Comparison of ENCODE assay signal across 1 cellular context in genomic region chr16:4330277-4330882, GRCh38.
TF ChIP-seq lines count a peak whose summit lies in the region.

No MANE protein-coding gene starts in this region.

TF ChIP-seq in HepG2, 621 proteins besides CTCF, POLR2A, EP300 and RAD21 (continued from another document and continues in another):
- TF ChIP-seq ARHGAP35 (CRISPR knock-in tag; IDR thresholded peaks at IDR 0.05; ENCODE audit: borderline replicate concordance) (no peak), ZSCAN12 (CRISPR knock-in tag; IDR thresholded peaks at IDR 0.05) (no peak), UBTF (CRISPR knock-in tag; IDR thresholded peaks at IDR 0.05) (0 out of 2 replicates have a peak, but pooled peaks have one; percentile 20), NFKB2 (CRISPR knock-in tag; IDR thresholded peaks at IDR 0.05; ENCODE audit: borderline replicate concordance) (peak; percentile 28; the same call in 1 of the 2 replicates), HNRNPL (IDR thresholded peaks at IDR 0.05; ENCODE audit: low read depth, low read length) (0 out of 2 replicates have a peak, but pooled peaks have one; percentile 31), ZNF687 (CRISPR knock-in tag; IDR thresholded peaks at IDR 0.05) (peak; percentile 44), ZNF121 (CRISPR knock-in tag; IDR thresholded peaks at IDR 0.05) (no peak), KDM4B (CRISPR knock-in tag; IDR thresholded peaks at IDR 0.05) (peak; percentile 35; the same call in 1 of the 2 replicates), ZNF362 (CRISPR knock-in tag; IDR thresholded peaks at IDR 0.05; ENCODE audit: borderline replicate concordance) (no peak), ZBTB33 (CRISPR knock-in tag; IDR thresholded peaks at IDR 0.05) (peak; percentile 75), HNF4A (CRISPR knock-in tag; IDR thresholded peaks at IDR 0.05) (no peak), MAFG (CRISPR knock-in tag; IDR thresholded peaks at IDR 0.05) (no peak), ZFY (CRISPR knock-in tag; IDR thresholded peaks at IDR 0.05) (peak; percentile 2; the same call in 1 of the 2 replicates), ZNF816 (CRISPR knock-in tag; IDR thresholded peaks at IDR 0.05; ENCODE audit: borderline replicate concordance) (no peak), ZSCAN30 (CRISPR knock-in tag; IDR thresholded peaks at IDR 0.05) (no peak), KLF12 (CRISPR knock-in tag; IDR thresholded peaks at IDR 0.05; ENCODE audit: borderline replicate concordance) (0 out of 2 replicates have a peak, but pooled peaks have one; percentile 26), ZNF430 (CRISPR knock-in tag; IDR thresholded peaks at IDR 0.05) (no peak), ASH2L (IDR thresholded peaks at IDR 0.05; ENCODE audit: insufficient read length, low read depth, low read length) (no peak), SMC3 (IDR thresholded peaks at IDR 0.05; ENCODE audit: low read length) (peak; percentile 66; the same call in 1 of the 2 replicates), KDM2A (CRISPR knock-in tag; IDR thresholded peaks at IDR 0.05; ENCODE audit: borderline replicate concordance, low read depth) (peak; percentile 72; the same call in 1 of the 2 replicates), ZNF605 (CRISPR knock-in tag; IDR thresholded peaks at IDR 0.05) (no peak), JUN (CRISPR knock-in tag; IDR thresholded peaks at IDR 0.05) (no peak), ZNF44 (CRISPR knock-in tag; IDR thresholded peaks at IDR 0.05) (no peak), SP140L (CRISPR knock-in tag; IDR thresholded peaks at IDR 0.05; ENCODE audit: borderline replicate concordance) (no peak), ZNF205 (CRISPR knock-in tag; IDR thresholded peaks at IDR 0.05) (no peak), ZNF616 (CRISPR knock-in tag; IDR thresholded peaks at IDR 0.05; ENCODE audit: low read depth) (no peak), ZNF30 (CRISPR knock-in tag; IDR thresholded peaks at IDR 0.05) (no peak), ZNF335 (CRISPR knock-in tag; IDR thresholded peaks at IDR 0.05) (no peak), STAG1 (CRISPR knock-in tag; IDR thresholded peaks at IDR 0.05) (peak; percentile 98), ZNF318 (CRISPR knock-in tag; IDR thresholded peaks at IDR 0.05) (no peak), ZNF264 (CRISPR knock-in tag; IDR thresholded peaks at IDR 0.05) (no peak), GMEB2 (CRISPR knock-in tag; IDR thresholded peaks at IDR 0.05; ENCODE audit: low read depth) (no peak), E2F2 (CRISPR knock-in tag; IDR thresholded peaks at IDR 0.05; ENCODE audit: borderline replicate concordance) (no peak), MAF1 (CRISPR knock-in tag; IDR thresholded peaks at IDR 0.05; ENCODE audit: borderline replicate concordance) (no peak), ZNF784 (CRISPR knock-in tag; IDR thresholded peaks at IDR 0.05; ENCODE audit: borderline replicate concordance) (no peak), GLMP (CRISPR knock-in tag; IDR thresholded peaks at IDR 0.05; ENCODE audit: borderline replicate concordance) (no peak)
